In genomic region chr21:33196956-33197374, GRCh38 we compare ENCODE assay signal across 8 cellular contexts. TPM values are rescaled to one million over a fixed set of nuclear protein-coding genes. Genes with fewer than 3 reads are reported as not detected.
DNase-seq lines count a peak whose midpoint lies in the region; ATAC-seq and TF ChIP-seq lines count a peak whose summit lies in the region.

No MANE protein-coding gene starts in this region.

- peak; percentile 54 for ATAC-seq in activated CD8-positive, alpha-beta T cell treated with anti-CD3 and anti-CD28 coated beads, Interleukin-2, amount 10 ng/mL, durations not matched to agents 7 days and 5 days
- no peak for ATAC-seq in HG03175 (IDR thresholded peaks at IDR 0.05; ENCODE audit: unreplicated experiment)

- H3K27ac ChIP-seq in esophagus squamous epithelium = peak overlapping the region in 1 of 4 donors; percentile 61
- no peak overlapping the region for H3K27ac ChIP-seq in substantia nigra (ENCODE audit: low read depth, low read length, poor library complexity, severe bottlenecking)

- peaks cover 0 to 18% (median 12%) of the 10 kb centered on the region in 3 donors for H3K4me1 ChIP-seq in esophagus squamous epithelium

- H3K27me3 ChIP-seq in esophagus squamous epithelium = no peaks in the 10 kb centered on the region

- TF ChIP-seq POLR2A in esophagus squamous epithelium (IDR thresholded peaks at IDR 0.05) = no peak

- peaks cover 2% of the 10 kb centered on the region for H3K9me3 Mint-ChIP-seq in activated CD8-positive, alpha-beta T cell treated with anti-CD3 and anti-CD28 coated beads, Interleukin-2, amount 10 ng/mL, durations not matched to agents 7 days and 5 days (ENCODE audit: insufficient read depth)

- peak; percentile 72 to 82 (median 76) for TF ChIP-seq CTCF in esophagus squamous epithelium (IDR thresholded peaks at IDR 0.05)

- 11 to 17% methylated on average over 7 to 13 of the region's 13 CpGs for WGBS in esophagus squamous epithelium, 2 donors

- CTCF ChIA-PET in activated CD8-positive, alpha-beta T cell treated with anti-CD3 and anti-CD28 coated beads, Interleukin-2, amount 10 ng/mL, durations not matched to agents 7 days and 5 days (lab: Charles Lee) = interaction anchor here (0.7 to 4.1 kb wide), 104 partner anchors 9 to 545 kb away, joined by 3 to 65 read pairs (median 4); partner anchors contain the start of genes IFNAR1, IL10RB and TMEM50B

- peak overlapping the region in 1 of 4 donors; percentile 29 for H3K4me3 ChIP-seq in esophagus squamous epithelium

- H3K27ac Mint-ChIP-seq in activated CD8-positive, alpha-beta T cell treated with anti-CD3 and anti-CD28 coated beads, Interleukin-2, amount 10 ng/mL, durations not matched to agents 7 days and 5 days = no peak overlapping the region

- no peak overlapping the region for H3K4me3 Mint-ChIP-seq in activated CD8-positive, alpha-beta T cell treated with anti-CD3 and anti-CD28 coated beads, Interleukin-2, amount 10 ng/mL, durations not matched to agents 7 days and 5 days

- POLR2A ChIA-PET in activated CD8-positive, alpha-beta T cell treated with anti-CD3 and anti-CD28 coated beads, Interleukin-2, amount 10 ng/mL, durations not matched to agents 7 days and 5 days (lab: Charles Lee) = interaction anchor here (1.0 to 1.6 kb wide), 2 partner anchors 165 to 365 kb away, joined by 4 to 6 read pairs; no protein-coding TSS in a partner anchor

- no peaks in the 10 kb centered on the region for H3K9me3 ChIP-seq in esophagus squamous epithelium

- no peaks in the 10 kb centered on the region for H3K36me3 ChIP-seq in esophagus squamous epithelium

- intact Hi-C loops in esophagus squamous epithelium (cut with DNase I) = loop anchor here (10.0 kb wide), 1 partner anchor 252 kb away; no protein-coding TSS in a partner anchor

- H3K4me1 Mint-ChIP-seq in activated CD8-positive, alpha-beta T cell treated with anti-CD3 and anti-CD28 coated beads, Interleukin-2, amount 10 ng/mL, durations not matched to agents 7 days and 5 days (ENCODE audit: low read depth) = peaks cover 12% of the 10 kb centered on the region

- peak; percentile 79 for DNase-seq in CD1c-positive myeloid dendritic cell (ENCODE audit: extremely low spot score)
- peak; percentile 55 for DNase-seq in HK-2 (ENCODE audit: unreplicated experiment)
- DNase-seq in NCI-H748 treated with DMSO at 0.1 percent for 48 hours (lab: John Stamatoyannopoulos, UW) = peak; percentile 60
- DNase-seq in activated CD8-positive, alpha-beta T cell treated with anti-CD3 and anti-CD28 coated beads, Interleukin-2, amount 10 ng/mL, durations not matched to agents 7 days and 5 days = peak; percentile 71
- no peak for DNase-seq in esophagus squamous epithelium (lab: John Stamatoyannopoulos, UW)
- peak; percentile 78 for DNase-seq in myocyte (ENCODE audit: low read depth)
- peak in 41 of 49 donors; percentile 7 to 69 (median 39) for DNase-seq in substantia nigra (lab: John Stamatoyannopoulos, UW)

- no peaks in the 10 kb centered on the region for H3K36me3 Mint-ChIP-seq in activated CD8-positive, alpha-beta T cell treated with anti-CD3 and anti-CD28 coated beads, Interleukin-2, amount 10 ng/mL, durations not matched to agents 7 days and 5 days (ENCODE audit: low read depth)

- H3K27me3 Mint-ChIP-seq in activated CD8-positive, alpha-beta T cell treated with anti-CD3 and anti-CD28 coated beads, Interleukin-2, amount 10 ng/mL, durations not matched to agents 7 days and 5 days (ENCODE audit: low read depth) = peaks cover 8% of the 10 kb centered on the region

RNA-seq across cellular contexts. Expression of gene IFNAR2, which starts 32.8 kb away (rescaled TPM):
- 10 to 100 TPM; 54.6 to 62.4 TPM for total RNA-seq in activated CD8-positive, alpha-beta T cell treated with anti-CD3 and anti-CD28 coated beads, Interleukin-2, amount 10 ng/mL, durations not matched to agents 7 days and 5 days
- 10 to 100 TPM in 1 of 4 donors, 1 to 10 TPM in 3; 4.0 to 13.3 (median 7.0) TPM for total RNA-seq in esophagus squamous epithelium
- total RNA-seq in myocyte = 5.6 and 10.1 TPM in 2 replicates
- polyA plus RNA-seq in myocyte (2012) = 10.4 TPM
